In genomic region chr7:22193361-22194016, GRCh38 we compare ENCODE assay signal across 10 cellular contexts.
A peak's percentile ranks its signal among the peaks of the same experiment; 100 is the strongest.
DNase-seq lines count a peak whose midpoint lies in the region; ATAC-seq and TF ChIP-seq lines count a peak whose summit lies in the region.
"Had no signal": no experiment of that assay in that cellular context is flagged by ENCODE, and none has a peak within 500 bp of the region (broad histone marks: within the 10 kb centered on the region; RNA-seq: fewer than 3 reads in every experiment).

No MANE protein-coding gene starts in this region.

- no peak for TF ChIP-seq POLR2A in erythroblast (IDR thresholded peaks at IDR 0.05; ENCODE audit: low read length)

- intact Hi-C loops in posterior cingulate gyrus (cut with DNase I): loop anchor here (5.0 to 10.0 kb wide), 2 partner anchors 36 to 61 kb away; no protein-coding TSS in a partner anchor

- H3K79me2 ChIP-seq in hepatocyte: no peaks in the 10 kb centered on the region

- DNase-seq in EL (peak; percentile 36), anterior cingulate cortex (lab: John Stamatoyannopoulos, UW) (peak in 52 of 58 donors; percentile 16 to 89 (median 62)), hepatocyte (ENCODE audit: low spot score) (peak; percentile 53), posterior cingulate gyrus (peak; percentile 63 to 95 (median 72)), erythroblast (lab: John Stamatoyannopoulos, UW) (no peak), dermis blood vessel endothelial cell (no peak)
- no peak for DNase-seq in activated CD4-positive, alpha-beta T cell treated with anti-CD3 and anti-CD28 coated beads, Interleukin-2, amount 50 U/mL, for 48 hours
- no peak for DNase-seq in activated CD8-positive, alpha-beta memory T cell treated with anti-CD3 and anti-CD28 coated beads, Interleukin-2, amount 10 ng/mL, durations not matched to agents 7 days and 5 days
- DNase-seq: DMS153 had no signal

- no peak overlapping the region for H3K4me3 Mint-ChIP-seq in activated CD8-positive, alpha-beta memory T cell treated with anti-CD3 and anti-CD28 coated beads, Interleukin-2, amount 10 ng/mL, durations not matched to agents 7 days and 5 days

- no peak overlapping the region for H2AFZ ChIP-seq in hepatocyte

- H3K27ac Mint-ChIP-seq in activated CD8-positive, alpha-beta memory T cell treated with anti-CD3 and anti-CD28 coated beads, Interleukin-2, amount 10 ng/mL, durations not matched to agents 7 days and 5 days: no peak overlapping the region

- no peaks in the 10 kb centered on the region for H3K36me3 Mint-ChIP-seq in activated CD8-positive, alpha-beta memory T cell treated with anti-CD3 and anti-CD28 coated beads, Interleukin-2, amount 10 ng/mL, durations not matched to agents 7 days and 5 days

- H3K4me1 Mint-ChIP-seq in activated CD8-positive, alpha-beta memory T cell treated with anti-CD3 and anti-CD28 coated beads, Interleukin-2, amount 10 ng/mL, durations not matched to agents 7 days and 5 days: no peaks in the 10 kb centered on the region

- H3K27me3 ChIP-seq in hepatocyte: no peaks in the 10 kb centered on the region

- ATAC-seq in activated CD8-positive, alpha-beta memory T cell treated with anti-CD3 and anti-CD28 coated beads, Interleukin-2, amount 10 ng/mL, durations not matched to agents 7 days and 5 days: no peak

- H3K4me2 ChIP-seq in hepatocyte: peak overlapping the region; percentile 78

- no peak for TF ChIP-seq CTCF in hepatocyte (IDR thresholded peaks at IDR 0.05; ENCODE audit: poor library complexity)

- peaks cover 26% of the 10 kb centered on the region for H3K27me3 Mint-ChIP-seq in activated CD8-positive, alpha-beta memory T cell treated with anti-CD3 and anti-CD28 coated beads, Interleukin-2, amount 10 ng/mL, durations not matched to agents 7 days and 5 days

- no peaks in the 10 kb centered on the region for H4K20me1 ChIP-seq in hepatocyte (ENCODE audit: insufficient read depth, poor library complexity, severe bottlenecking)

- H3K9me3 Mint-ChIP-seq in activated CD8-positive, alpha-beta memory T cell treated with anti-CD3 and anti-CD28 coated beads, Interleukin-2, amount 10 ng/mL, durations not matched to agents 7 days and 5 days (ENCODE audit: low read depth): no peaks in the 10 kb centered on the region

- CTCF ChIA-PET in activated CD8-positive, alpha-beta memory T cell treated with anti-CD3 and anti-CD28 coated beads, Interleukin-2, amount 10 ng/mL, durations not matched to agents 7 days and 5 days (lab: Charles Lee): no interaction called here

- no peak overlapping the region for H3K27ac ChIP-seq in hepatocyte
- H3K27ac ChIP-seq: SJCRH30 had no signal

- H3K9me2 ChIP-seq in hepatocyte (replicated peaks; ENCODE audit: insufficient read depth): no peaks in the 10 kb centered on the region

- whole genome bisulfite sequencing in hepatocyte (ENCODE audit: low lambda C conversion rate, missing lambda C conversion rate): 19% methylated on average over 24 of the region's 24 CpGs

- H3K9me3 ChIP-seq in hepatocyte (ENCODE audit: low read depth): no peaks in the 10 kb centered on the region
- H3K9me3 ChIP-seq: SJCRH30 had no signal

- no peaks in the 10 kb centered on the region for H3K4me1 ChIP-seq in hepatocyte (ENCODE audit: insufficient read depth)
- H3K4me1 ChIP-seq: SJCRH30 had no signal

- no peaks in the 10 kb centered on the region for H3K36me3 ChIP-seq in hepatocyte (replicated peaks; ENCODE audit: insufficient read depth, low read depth)
- H3K36me3 ChIP-seq: SJCRH30 had no signal

- H3K4me3 ChIP-seq in hepatocyte: no peak overlapping the region
- H3K4me3 ChIP-seq: SJCRH30 had no signal

Comparison
In these comparisons a context has a peak if more than half of its experiments do, and no peak if none do; other contexts are left out.
1. DNase-seq: peak in EL (single experiment), anterior cingulate cortex (52 of 58), hepatocyte (single experiment) and posterior cingulate gyrus (10 of 10); none in activated CD4-positive, alpha-beta T cell treated with anti-CD3 and anti-CD28 coated beads, Interleukin-2, amount 50 U/mL, for 48 hours (0 of 2), erythroblast (0 of 2), dermis blood vessel endothelial cell (single experiment) and activated CD8-positive, alpha-beta memory T cell treated with anti-CD3 and anti-CD28 coated beads, Interleukin-2, amount 10 ng/mL, durations not matched to agents 7 days and 5 days (single experiment).